Comparison of ENCODE assay signal across 1 cellular context in the genomic region with DNA sequence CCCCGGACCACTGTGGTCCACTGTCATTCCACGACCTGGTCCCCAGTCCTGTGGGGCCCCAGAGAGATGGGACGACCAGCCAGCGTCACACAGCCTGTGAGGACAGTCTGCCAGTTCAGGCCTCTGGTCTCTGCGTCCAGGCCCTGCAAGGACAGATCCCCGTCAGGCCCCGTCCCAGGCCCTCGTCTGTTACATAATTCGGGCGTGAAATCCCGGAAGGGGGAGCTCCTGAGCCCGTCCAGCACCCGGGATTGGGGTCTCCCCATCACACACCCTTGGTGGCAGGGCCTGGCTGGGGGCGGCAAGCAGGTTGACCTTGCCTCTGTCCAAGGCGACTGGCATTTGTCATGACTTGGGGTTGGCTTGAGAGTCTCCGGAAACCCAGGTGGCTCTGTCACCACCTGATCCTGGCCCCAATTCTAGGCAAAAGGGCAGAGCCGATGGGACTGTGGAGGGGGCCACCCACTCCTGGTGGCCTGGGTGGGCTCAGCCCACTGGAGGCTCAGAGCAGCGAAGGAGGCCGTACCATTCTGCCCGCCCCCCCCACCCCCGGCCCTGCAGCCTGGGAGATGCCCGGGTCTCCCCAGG.
TF ChIP-seq lines count a peak whose summit lies in the region.

No MANE protein-coding gene starts in this region.

TF ChIP-seq in GM23338, 12 proteins besides CTCF, POLR2A, EP300 and RAD21 (continued from another document):
- TF ChIP-seq STAT1 (IDR thresholded peaks at IDR 0.05; ENCODE audit: unreplicated experiment) (no peak), ZNF331 (CRISPR knock-in tag; IDR thresholded peaks at IDR 0.05; ENCODE audit: low read depth) (no peak), ZNF114 (CRISPR knock-in tag; IDR thresholded peaks at IDR 0.05) (no peak), POLR2AphosphoS5 (IDR thresholded peaks at IDR 0.05; ENCODE audit: low read depth) (no peak), EZH2 (IDR thresholded peaks at IDR 0.05; ENCODE audit: low read depth, unreplicated experiment) (no peak), JUNB (IDR thresholded peaks at IDR 0.05; ENCODE audit: unreplicated experiment) (no peak), EZH2phosphoT487 (IDR thresholded peaks at IDR 0.05; ENCODE audit: unreplicated experiment) (no peak), NANOG (IDR thresholded peaks at IDR 0.05; ENCODE audit: borderline replicate concordance) (no peak)
- TF ChIP-seq, protein P1, sequence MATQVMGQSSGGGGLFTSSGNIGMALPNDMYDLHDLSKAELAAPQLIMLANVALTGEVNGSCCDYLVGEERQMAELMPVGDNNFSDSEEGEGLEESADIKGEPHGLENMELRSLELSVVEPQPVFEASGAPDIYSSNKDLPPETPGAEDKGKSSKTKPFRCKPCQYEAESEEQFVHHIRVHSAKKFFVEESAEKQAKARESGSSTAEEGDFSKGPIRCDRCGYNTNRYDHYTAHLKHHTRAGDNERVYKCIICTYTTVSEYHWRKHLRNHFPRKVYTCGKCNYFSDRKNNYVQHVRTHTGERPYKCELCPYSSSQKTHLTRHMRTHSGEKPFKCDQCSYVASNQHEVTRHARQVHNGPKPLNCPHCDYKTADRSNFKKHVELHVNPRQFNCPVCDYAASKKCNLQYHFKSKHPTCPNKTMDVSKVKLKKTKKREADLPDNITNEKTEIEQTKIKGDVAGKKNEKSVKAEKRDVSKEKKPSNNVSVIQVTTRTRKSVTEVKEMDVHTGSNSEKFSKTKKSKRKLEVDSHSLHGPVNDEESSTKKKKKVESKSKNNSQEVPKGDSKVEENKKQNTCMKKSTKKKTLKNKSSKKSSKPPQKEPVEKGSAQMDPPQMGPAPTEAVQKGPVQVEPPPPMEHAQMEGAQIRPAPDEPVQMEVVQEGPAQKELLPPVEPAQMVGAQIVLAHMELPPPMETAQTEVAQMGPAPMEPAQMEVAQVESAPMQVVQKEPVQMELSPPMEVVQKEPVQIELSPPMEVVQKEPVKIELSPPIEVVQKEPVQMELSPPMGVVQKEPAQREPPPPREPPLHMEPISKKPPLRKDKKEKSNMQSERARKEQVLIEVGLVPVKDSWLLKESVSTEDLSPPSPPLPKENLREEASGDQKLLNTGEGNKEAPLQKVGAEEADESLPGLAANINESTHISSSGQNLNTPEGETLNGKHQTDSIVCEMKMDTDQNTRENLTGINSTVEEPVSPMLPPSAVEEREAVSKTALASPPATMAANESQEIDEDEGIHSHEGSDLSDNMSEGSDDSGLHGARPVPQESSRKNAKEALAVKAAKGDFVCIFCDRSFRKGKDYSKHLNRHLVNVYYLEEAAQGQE (IDR thresholded peaks at IDR 0.05; ENCODE audit: unreplicated experiment) = no peak
- TF ChIP-seq, protein P2, sequence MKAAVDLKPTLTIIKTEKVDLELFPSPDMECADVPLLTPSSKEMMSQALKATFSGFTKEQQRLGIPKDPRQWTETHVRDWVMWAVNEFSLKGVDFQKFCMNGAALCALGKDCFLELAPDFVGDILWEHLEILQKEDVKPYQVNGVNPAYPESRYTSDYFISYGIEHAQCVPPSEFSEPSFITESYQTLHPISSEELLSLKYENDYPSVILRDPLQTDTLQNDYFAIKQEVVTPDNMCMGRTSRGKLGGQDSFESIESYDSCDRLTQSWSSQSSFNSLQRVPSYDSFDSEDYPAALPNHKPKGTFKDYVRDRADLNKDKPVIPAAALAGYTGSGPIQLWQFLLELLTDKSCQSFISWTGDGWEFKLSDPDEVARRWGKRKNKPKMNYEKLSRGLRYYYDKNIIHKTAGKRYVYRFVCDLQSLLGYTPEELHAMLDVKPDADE (IDR thresholded peaks at IDR 0.05) = no peak
